In the genomic region with DNA sequence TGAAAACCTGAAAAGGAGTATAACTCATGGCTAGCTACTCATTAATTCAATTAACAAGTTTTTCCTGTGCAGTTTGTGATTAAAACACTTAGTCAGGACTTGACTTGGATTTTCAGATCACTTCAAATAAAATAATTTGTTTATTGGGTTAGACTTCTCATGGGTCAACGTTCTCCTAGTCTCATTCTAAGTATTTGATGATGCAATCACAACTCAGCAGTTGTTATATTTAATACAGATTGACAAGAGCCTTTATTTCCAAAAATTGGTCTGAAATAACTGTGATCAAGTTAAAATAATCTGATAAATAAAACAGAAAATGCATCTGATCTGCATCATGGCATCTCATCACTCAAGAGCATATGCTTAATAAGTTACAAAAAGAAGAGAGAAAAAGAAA, we compare ENCODE assay signal across 1 cellular context.
TF ChIP-seq lines count a peak whose summit lies in the region.

No MANE protein-coding gene starts in this region.

TF ChIP-seq in K562, 482 proteins besides CTCF, POLR2A, EP300 and RAD21 (continued from another document):
- TF ChIP-seq, protein P1, sequence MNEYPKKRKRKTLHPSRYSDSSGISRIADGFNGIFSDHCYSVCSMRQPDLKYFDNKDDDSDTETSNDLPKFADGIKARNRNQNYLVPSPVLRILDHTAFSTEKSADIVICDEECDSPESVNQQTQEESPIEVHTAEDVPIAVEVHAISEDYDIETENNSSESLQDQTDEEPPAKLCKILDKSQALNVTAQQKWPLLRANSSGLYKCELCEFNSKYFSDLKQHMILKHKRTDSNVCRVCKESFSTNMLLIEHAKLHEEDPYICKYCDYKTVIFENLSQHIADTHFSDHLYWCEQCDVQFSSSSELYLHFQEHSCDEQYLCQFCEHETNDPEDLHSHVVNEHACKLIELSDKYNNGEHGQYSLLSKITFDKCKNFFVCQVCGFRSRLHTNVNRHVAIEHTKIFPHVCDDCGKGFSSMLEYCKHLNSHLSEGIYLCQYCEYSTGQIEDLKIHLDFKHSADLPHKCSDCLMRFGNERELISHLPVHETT (CRISPR knock-in tag; conservative IDR thresholded peaks at IDR 0.05 in 1 of 2, IDR thresholded peaks at IDR 0.05 in 1 of 2): no peak
- TF ChIP-seq HDAC8 (tag; IDR thresholded peaks at IDR 0.05) (no peak), ZNF75A (CRISPR knock-in tag; IDR thresholded peaks at IDR 0.05) (no peak), CEBPB (tag; IDR thresholded peaks at IDR 0.05) (peak; percentile 28; the same call in 1 of the 2 replicates), ZNF668 (CRISPR knock-in tag; IDR thresholded peaks at IDR 0.05) (no peak), CEBPG (CRISPR knock-in tag; IDR thresholded peaks at IDR 0.05) (no peak), CEBPG (tag; conservative IDR thresholded peaks at IDR 0.05 in 1 of 2, IDR thresholded peaks at IDR 0.05 in 1 of 2) (peak in 1 of 2 experiments; percentile 81; a peak in 2 of 4 replicates), ZNF57 (CRISPR knock-in tag; IDR thresholded peaks at IDR 0.05) (no peak)
- TF ChIP-seq, protein P2, sequence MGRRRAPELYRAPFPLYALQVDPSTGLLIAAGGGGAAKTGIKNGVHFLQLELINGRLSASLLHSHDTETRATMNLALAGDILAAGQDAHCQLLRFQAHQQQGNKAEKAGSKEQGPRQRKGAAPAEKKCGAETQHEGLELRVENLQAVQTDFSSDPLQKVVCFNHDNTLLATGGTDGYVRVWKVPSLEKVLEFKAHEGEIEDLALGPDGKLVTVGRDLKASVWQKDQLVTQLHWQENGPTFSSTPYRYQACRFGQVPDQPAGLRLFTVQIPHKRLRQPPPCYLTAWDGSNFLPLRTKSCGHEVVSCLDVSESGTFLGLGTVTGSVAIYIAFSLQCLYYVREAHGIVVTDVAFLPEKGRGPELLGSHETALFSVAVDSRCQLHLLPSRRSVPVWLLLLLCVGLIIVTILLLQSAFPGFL (CRISPR knock-in tag; IDR thresholded peaks at IDR 0.05): no peak
- TF ChIP-seq, protein P3, sequence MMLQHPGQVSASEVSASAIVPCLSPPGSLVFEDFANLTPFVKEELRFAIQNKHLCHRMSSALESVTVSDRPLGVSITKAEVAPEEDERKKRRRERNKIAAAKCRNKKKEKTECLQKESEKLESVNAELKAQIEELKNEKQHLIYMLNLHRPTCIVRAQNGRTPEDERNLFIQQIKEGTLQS (IDR thresholded peaks at IDR 0.05): peak; percentile 66
- TF ChIP-seq, protein P3 (CRISPR knock-in tag; conservative IDR thresholded peaks at IDR 0.05): no peak
- TF ChIP-seq, protein P4, sequence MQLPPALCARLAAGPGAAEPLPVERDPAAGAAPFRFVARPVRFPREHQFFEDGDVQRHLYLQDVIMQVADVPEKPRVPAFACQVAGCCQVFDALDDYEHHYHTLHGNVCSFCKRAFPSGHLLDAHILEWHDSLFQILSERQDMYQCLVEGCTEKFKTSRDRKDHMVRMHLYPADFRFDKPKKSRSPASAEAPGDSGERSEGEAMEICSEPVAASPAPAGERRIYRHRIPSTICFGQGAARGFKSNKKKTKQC (CRISPR knock-in tag; IDR thresholded peaks at IDR 0.05): no peak
